18 cellular contexts compared by ENCODE assay signal in the genomic region with DNA sequence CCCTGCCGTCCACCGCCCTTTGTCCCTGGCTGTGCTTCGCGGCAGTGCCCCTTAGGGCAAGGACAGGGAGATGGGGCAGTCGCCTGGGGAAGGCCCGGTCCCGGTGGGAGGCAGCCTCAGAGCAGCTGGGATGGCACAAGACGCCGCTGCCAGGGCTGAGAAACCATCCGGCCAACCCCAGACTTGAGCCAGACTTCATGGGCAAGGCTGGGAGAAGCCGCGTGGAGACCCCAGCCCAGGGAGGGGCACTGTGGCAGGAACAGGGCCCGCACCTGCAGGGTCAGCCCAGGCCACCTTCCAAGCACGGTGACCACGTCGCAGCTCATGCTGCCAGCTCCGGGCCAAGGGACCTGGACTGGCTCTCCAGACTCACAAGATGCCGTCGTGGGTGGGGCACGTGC.
DNase-seq lines count a peak whose midpoint lies in the region; ATAC-seq, FAIRE-seq and TF ChIP-seq lines count a peak whose summit lies in the region.
"Had no signal": no experiment of that assay in that cellular context is flagged by ENCODE, and none has a peak within 500 bp of the region (broad histone marks: within the 10 kb centered on the region; RNA-seq: fewer than 3 reads in every experiment).

No MANE protein-coding gene starts in this region.

- no peak overlapping the region for H3K9ac ChIP-seq in kidney (ENCODE audit: low read length in 2 of 2)

- H3K4me3 ChIP-seq in kidney (ENCODE audit: low read length in 2 of 2), result no peak overlapping the region
- H3K4me3 ChIP-seq: GM12878, GM23338 had no signal

- H3K27me3 Mint-ChIP-seq in activated CD8-positive, alpha-beta memory T cell treated with anti-CD3 and anti-CD28 coated beads, Interleukin-2, amount 10 ng/mL, durations not matched to agents 7 days and 5 days, result no peaks in the 10 kb centered on the region
- H3K27me3 Mint-ChIP-seq in effector memory CD8-positive, alpha-beta T cell, result no peaks in the 10 kb centered on the region

- H3K9me3 ChIP-seq in KOPT-K1 (ENCODE audit: insufficient read depth, low read length, poor library complexity, severe bottlenecking), result no peaks in the 10 kb centered on the region
- H3K9me3 ChIP-seq in kidney (ENCODE audit: control insufficient read depth in 1 of 2, low read length in 2 of 2), result no peaks in the 10 kb centered on the region

- no peak for FAIRE-seq in kidney (lab: Jason Lieb, UNC)
- FAIRE-seq: GM12878 had no signal

- H3K4me1 ChIP-seq in kidney (ENCODE audit: control insufficient read depth in 1 of 2, insufficient read depth in 1 of 2, low read depth in 1 of 2, low read length in 2 of 2), result no peaks in the 10 kb centered on the region

- ATAC-seq in activated CD8-positive, alpha-beta memory T cell treated with anti-CD3 and anti-CD28 coated beads, Interleukin-2, amount 10 ng/mL, durations not matched to agents 7 days and 5 days, result no peak
- ATAC-seq in sciatic nerve (no peak), HG02588 (IDR thresholded peaks at IDR 0.05; ENCODE audit: unreplicated experiment) (no peak)
- ATAC-seq in effector memory CD8-positive, alpha-beta T cell (replicated peaks), result no peak
- ATAC-seq: GM12878, GM23338 had no signal

- DNase-seq in activated CD8-positive, alpha-beta memory T cell treated with anti-CD3 and anti-CD28 coated beads, Interleukin-2, amount 50 U/mL, for 4 hours, result peak; percentile 14
- DNase-seq in activated CD8-positive, alpha-beta memory T cell treated with anti-CD3 and anti-CD28 coated beads, Interleukin-2, amount 10 ng/mL, durations not matched to agents 7 days and 5 days, result no peak
- DNase-seq in kidney (peak; percentile 72), sciatic nerve (ENCODE audit: low spot score) (peak; percentile 53), foreskin melanocyte (no peak)
- DNase-seq in effector memory CD8-positive, alpha-beta T cell, result no peak
- DNase-seq: DMS 273 treated with DMSO at 0.1 percent for 48 hours, GDM1, NCI-H1417 treated with DMSO at 0.1 percent for 48 hours, NCI-H1930, NCI-H446, NCI-H69, RPMI8226 had no signal

- TF ChIP-seq CTCF in kidney (IDR thresholded peaks at IDR 0.05; ENCODE audit: borderline replicate concordance, extremely low read depth, insufficient read depth), result no peak

- intact Hi-C loops in kidney (cut with DNase I) (no loop called here), sciatic nerve (cut with DNase I) (no loop called here)

- no peaks in the 10 kb centered on the region for H3K9me3 Mint-ChIP-seq in activated CD8-positive, alpha-beta memory T cell treated with anti-CD3 and anti-CD28 coated beads, Interleukin-2, amount 10 ng/mL, durations not matched to agents 7 days and 5 days (ENCODE audit: low read depth)
- H3K9me3 Mint-ChIP-seq in effector memory CD8-positive, alpha-beta T cell, result no peaks in the 10 kb centered on the region
- H3K9me3 Mint-ChIP-seq: GM23338 had no signal

- H3K4me1 Mint-ChIP-seq in activated CD8-positive, alpha-beta memory T cell treated with anti-CD3 and anti-CD28 coated beads, Interleukin-2, amount 10 ng/mL, durations not matched to agents 7 days and 5 days, result no peaks in the 10 kb centered on the region
- H3K4me1 Mint-ChIP-seq in effector memory CD8-positive, alpha-beta T cell (ENCODE audit: low read depth in 2 of 2), result no peaks in the 10 kb centered on the region

- no peaks in the 10 kb centered on the region for H3K36me3 Mint-ChIP-seq in activated CD8-positive, alpha-beta memory T cell treated with anti-CD3 and anti-CD28 coated beads, Interleukin-2, amount 10 ng/mL, durations not matched to agents 7 days and 5 days
- peaks cover 13% of the 10 kb centered on the region for H3K36me3 Mint-ChIP-seq in effector memory CD8-positive, alpha-beta T cell (ENCODE audit: insufficient read depth)

- CTCF ChIA-PET in activated CD8-positive, alpha-beta memory T cell treated with anti-CD3 and anti-CD28 coated beads, Interleukin-2, amount 10 ng/mL, durations not matched to agents 7 days and 5 days (lab: Charles Lee), result no interaction called here

- no peak overlapping the region for H3K27ac Mint-ChIP-seq in activated CD8-positive, alpha-beta memory T cell treated with anti-CD3 and anti-CD28 coated beads, Interleukin-2, amount 10 ng/mL, durations not matched to agents 7 days and 5 days
- H3K27ac Mint-ChIP-seq in effector memory CD8-positive, alpha-beta T cell, result no peak overlapping the region
- H3K27ac Mint-ChIP-seq: GM23338 had no signal

- no peak overlapping the region for H3K4me3 Mint-ChIP-seq in activated CD8-positive, alpha-beta memory T cell treated with anti-CD3 and anti-CD28 coated beads, Interleukin-2, amount 10 ng/mL, durations not matched to agents 7 days and 5 days
- H3K4me3 Mint-ChIP-seq in effector memory CD8-positive, alpha-beta T cell, result no peak overlapping the region
- H3K4me3 Mint-ChIP-seq: GM23338 had no signal

- H3K36me3 ChIP-seq in KOPT-K1 (ENCODE audit: insufficient read depth, low read length) (no peaks in the 10 kb centered on the region), kidney (ENCODE audit: control insufficient read depth in 1 of 2, insufficient read depth in 2 of 2, low read length in 2 of 2) (no peaks in the 10 kb centered on the region)

- peak overlapping the region; percentile 79 for H3K27ac ChIP-seq in KOPT-K1 (ENCODE audit: low read depth, low read length, poor library complexity, severe bottlenecking)
- no peak overlapping the region for H3K27ac ChIP-seq in kidney (ENCODE audit: low read depth in 2 of 2, low read length in 2 of 2)
- H3K27ac ChIP-seq: 22Rv1 had no signal

Comparison
In these comparisons a context has a peak if more than half of its experiments do, and no peak if none do; other contexts are left out.
1. DNase-seq: peak in activated CD8-positive, alpha-beta memory T cell treated with anti-CD3 and anti-CD28 coated beads, Interleukin-2, amount 50 U/mL, for 4 hours (single experiment), kidney (single experiment) and sciatic nerve (single experiment); none in activated CD8-positive, alpha-beta memory T cell treated with anti-CD3 and anti-CD28 coated beads, Interleukin-2, amount 10 ng/mL, durations not matched to agents 7 days and 5 days (single experiment), effector memory CD8-positive, alpha-beta T cell (0 of 3) and foreskin melanocyte (single experiment).